In genomic region chr17:42183741-42184711, GRCh38 we compare ENCODE assay signal across 1 cellular context.
TF ChIP-seq lines count a peak whose summit lies in the region.

No MANE protein-coding gene starts in this region.

TF ChIP-seq in GM12878, 131 proteins besides CTCF, POLR2A, EP300 and RAD21 (continues in another document):
- no peak for TF ChIP-seq MLLT1 (IDR thresholded peaks at IDR 0.05)
- TF ChIP-seq MXI1 (IDR thresholded peaks at IDR 0.05; ENCODE audit: low read depth, low read length) = 0 out of 2 replicates have a peak, but pooled peaks have one; percentile 64
- TF ChIP-seq SMAD5 (IDR thresholded peaks at IDR 0.05; ENCODE audit: low read depth) = 0 out of 2 replicates have a peak, but pooled peaks have one; percentile 30
- peak; percentile 75 for TF ChIP-seq MAX (IDR thresholded peaks at IDR 0.05; ENCODE audit: low read depth, low read length)
- TF ChIP-seq JUNB (IDR thresholded peaks at IDR 0.05) = no peak
- no peak for TF ChIP-seq ZZZ3 (IDR thresholded peaks at IDR 0.05; ENCODE audit: control insufficient read depth, insufficient read length, low read depth)
- TF ChIP-seq RB1 (IDR thresholded peaks at IDR 0.05; ENCODE audit: borderline replicate concordance) = peak; percentile 86; the same call in 1 of the 2 replicates
- peak; percentile 84 for TF ChIP-seq ZNF207 (IDR thresholded peaks at IDR 0.05; ENCODE audit: borderline replicate concordance)
- TF ChIP-seq RFX5 (IDR thresholded peaks at IDR 0.05; ENCODE audit: low read depth, low read length) = no peak
- no peak for TF ChIP-seq PAX5 (IDR thresholded peaks at IDR 0.05; ENCODE audit: borderline replicate concordance, low read depth, low read length)
- peak; percentile 80 for TF ChIP-seq YY1 (IDR thresholded peaks at IDR 0.05; ENCODE audit: low read depth, low read length)
- TF ChIP-seq SKIL (IDR thresholded peaks at IDR 0.05; ENCODE audit: low read depth, poor library complexity, severe bottlenecking) = no peak
- peak; percentile 88 for TF ChIP-seq NKRF (conservative IDR thresholded peaks at IDR 0.05)
- 0 out of 4 replicates have a peak, but pooled peaks of 1 of the 2 experiments have one; percentile 52 for TF ChIP-seq SRF (IDR thresholded peaks at IDR 0.05; ENCODE audit: low read depth in 2 of 2, low read length in 2 of 2)
- peak; percentile 76 for TF ChIP-seq NRF1 (conservative IDR thresholded peaks at IDR 0.05; ENCODE audit: low read depth, low read length)
- peak; percentile 86 for TF ChIP-seq SIN3A (IDR thresholded peaks at IDR 0.05; ENCODE audit: low read depth, low read length)
- TF ChIP-seq SMC3 (IDR thresholded peaks at IDR 0.05; ENCODE audit: borderline replicate concordance, low read length) = peak; percentile 20; the same call in 1 of the 2 replicates
- peak; percentile 12 for TF ChIP-seq RELA (IDR thresholded peaks at IDR 0.05; ENCODE audit: borderline replicate concordance, partially characterized antibody)
- TF ChIP-seq RELB (IDR thresholded peaks at IDR 0.05; ENCODE audit: low read depth) = 0 out of 2 replicates have a peak, but pooled peaks have one; percentile 34
- no peak for TF ChIP-seq SP1 (IDR thresholded peaks at IDR 0.05; ENCODE audit: low read depth, low read length)
- TF ChIP-seq RCOR1 (conservative IDR thresholded peaks at IDR 0.05; ENCODE audit: low read depth, low read length) = 0 out of 2 replicates have a peak, but pooled peaks have one; percentile 72
- peak; percentile 18 for TF ChIP-seq MEF2B (IDR thresholded peaks at IDR 0.05; ENCODE audit: partially characterized antibody, poor library complexity, severe bottlenecking)
- TF ChIP-seq IKZF1 (conservative IDR thresholded peaks at IDR 0.05) = peak; percentile 87
- peak in 1 of 2 experiments; percentile 28; a peak in 1 of 4 replicates for TF ChIP-seq IKZF2 (IDR thresholded peaks at IDR 0.05)
- no peak for TF ChIP-seq E2F4 (IDR thresholded peaks at IDR 0.05; ENCODE audit: low read depth, low read length)
- no peak for TF ChIP-seq MEF2A (IDR thresholded peaks at IDR 0.05; ENCODE audit: insufficient read depth, low read depth, low read length)
- TF ChIP-seq TCF3 (IDR thresholded peaks at IDR 0.05; ENCODE audit: borderline replicate concordance, insufficient read depth, low read depth, low read length) = 0 out of 2 replicates have a peak, but pooled peaks have one; percentile 16
- peak; percentile 40; the same call in 1 of the 2 replicates for TF ChIP-seq NR2C1 (IDR thresholded peaks at IDR 0.05)
- peak; percentile 47; the same call in 1 of the 2 replicates for TF ChIP-seq POLR2AphosphoS5 (IDR thresholded peaks at IDR 0.05; ENCODE audit: low read length)
- no peak for TF ChIP-seq MTA3 (IDR thresholded peaks at IDR 0.05; ENCODE audit: borderline replicate concordance, low read length)
- no peak for TF ChIP-seq ZBTB33 (IDR thresholded peaks at IDR 0.05)
- no peak for TF ChIP-seq FOXK2 (IDR thresholded peaks at IDR 0.05)
- no peak for TF ChIP-seq WRNIP1 (IDR thresholded peaks at IDR 0.05; ENCODE audit: borderline replicate concordance, low read depth, low read length)
- peak; percentile 78 for TF ChIP-seq DPF2 (IDR thresholded peaks at IDR 0.05)
- peak; percentile 77 for TF ChIP-seq KLF5 (IDR thresholded peaks at IDR 0.05; ENCODE audit: partially characterized antibody)
- no peak for TF ChIP-seq MYB (IDR thresholded peaks at IDR 0.05; ENCODE audit: borderline replicate concordance, low read depth, low read length)
- no peak for TF ChIP-seq CHD1 (IDR thresholded peaks at IDR 0.05; ENCODE audit: low read depth, low read length)
- TF ChIP-seq SUPT20H (IDR thresholded peaks at IDR 0.05; ENCODE audit: borderline replicate concordance, control insufficient read depth, low read depth, low read length) = no peak
- peak; percentile 45; the same call in 1 of the 2 replicates for TF ChIP-seq CBFB (IDR thresholded peaks at IDR 0.05; ENCODE audit: low read depth)
- no peak for TF ChIP-seq IRF4 (IDR thresholded peaks at IDR 0.05; ENCODE audit: low read depth, low read length)
- TF ChIP-seq ZBTB11 (CRISPR knock-in tag; IDR thresholded peaks at IDR 0.05) = no peak
- TF ChIP-seq BACH1 (IDR thresholded peaks at IDR 0.05; ENCODE audit: borderline replicate concordance) = peak; percentile 56
- TF ChIP-seq NFYA (IDR thresholded peaks at IDR 0.05; ENCODE audit: borderline replicate concordance, low read depth, low read length) = no peak
- peak; percentile 52; the same call in 1 of the 2 replicates for TF ChIP-seq NBN (IDR thresholded peaks at IDR 0.05)
- peak; percentile 5; the same call in 1 of the 2 replicates for TF ChIP-seq CREM (IDR thresholded peaks at IDR 0.05; ENCODE audit: low read depth)
- TF ChIP-seq RAD51 (IDR thresholded peaks at IDR 0.05) = no peak
- TF ChIP-seq BCLAF1 (IDR thresholded peaks at IDR 0.05) = 0 out of 2 replicates have a peak, but pooled peaks have one; percentile 20
- TF ChIP-seq GATAD2B (conservative IDR thresholded peaks at IDR 0.05; ENCODE audit: low read depth) = peak; percentile 84
- TF ChIP-seq STAT1 (conservative IDR thresholded peaks at IDR 0.05) = peak; percentile 74; the same call in 1 of the 2 replicates
- peak; percentile 24 to 70; a peak in 3 of 4 replicates for TF ChIP-seq BHLHE40 (IDR thresholded peaks at IDR 0.05; ENCODE audit: borderline replicate concordance in 1 of 2, low read depth in 2 of 2, low read length in 1 of 2)
- peak; percentile 77 for TF ChIP-seq NR2F1 (conservative IDR thresholded peaks at IDR 0.05)
